Comparison of ENCODE assay signal across 8 cellular contexts in the genomic region with DNA sequence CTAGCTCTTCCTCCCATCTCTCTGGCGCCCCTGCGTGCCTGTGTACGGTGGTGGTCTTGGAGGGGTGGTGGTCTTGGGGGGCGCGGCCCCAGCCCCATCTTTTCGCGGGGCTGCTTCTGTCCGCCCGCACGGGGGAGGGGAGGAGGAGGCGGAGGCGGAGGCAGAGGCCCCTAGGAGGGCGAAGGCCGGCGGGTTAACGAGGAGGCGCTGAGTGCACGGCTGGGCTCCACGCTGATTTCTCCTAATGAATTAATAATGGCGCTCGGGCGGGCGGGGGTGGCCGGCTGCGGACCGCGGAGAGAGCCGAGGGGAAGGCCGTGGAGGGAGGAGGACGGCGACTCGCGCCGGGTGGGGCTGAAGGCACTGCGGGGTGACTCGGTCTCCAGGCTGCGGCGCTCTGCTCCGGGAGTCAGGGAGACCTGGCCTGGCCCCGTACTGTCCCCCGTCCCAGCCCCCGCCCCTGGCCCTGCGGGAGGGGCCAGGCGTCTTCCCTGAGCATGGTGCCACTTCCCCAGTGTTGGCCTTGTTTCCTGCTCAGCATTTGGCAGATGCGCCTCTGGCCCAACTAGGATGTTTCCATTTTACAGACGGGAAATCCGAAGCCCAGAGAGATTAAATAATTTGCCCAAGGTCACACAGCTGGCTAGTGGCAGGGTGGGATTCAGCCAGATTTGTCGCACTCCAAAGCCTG. TPM values are rescaled to one million over a fixed set of nuclear protein-coding genes. Genes with fewer than 3 reads are reported as not detected.
DNase-seq lines count a peak whose midpoint lies in the region; ATAC-seq, FAIRE-seq and TF ChIP-seq lines count a peak whose summit lies in the region.

No MANE protein-coding gene starts in this region.

- no peak overlapping the region for H3K4ac ChIP-seq in trophoblast cell (ENCODE audit: low read depth, low read length)

- H3K4me1 Mint-ChIP-seq in activated CD8-positive, alpha-beta T cell treated with anti-CD3 and anti-CD28 coated beads for 36 hours (ENCODE audit: low read depth): peaks cover 13% of the 10 kb centered on the region

- no peak overlapping the region for H3K27ac Mint-ChIP-seq in activated CD8-positive, alpha-beta T cell treated with anti-CD3 and anti-CD28 coated beads for 36 hours

- CTCF ChIA-PET in A549 (lab: Yijun Ruan, JAX): interaction anchor here (0.6 to 1.9 kb wide), 5 partner anchors 7 to 189 kb away, joined by 3 to 6 read pairs (median 4); no protein-coding TSS in a partner anchor
- CTCF ChIA-PET in activated CD8-positive, alpha-beta T cell treated with anti-CD3 and anti-CD28 coated beads for 36 hours (lab: Charles Lee): interaction anchor here (1.0 kb wide), 1 partner anchor 91 kb away, joined by 3 read pairs; no protein-coding TSS in a partner anchor

- no peak overlapping the region for H3K23ac ChIP-seq in trophoblast cell (ENCODE audit: low read length)

- peaks cover 25% of the 10 kb centered on the region for H3K27me3 Mint-ChIP-seq in activated CD8-positive, alpha-beta T cell treated with anti-CD3 and anti-CD28 coated beads for 36 hours

- H3K9me3 Mint-ChIP-seq in activated CD8-positive, alpha-beta T cell treated with anti-CD3 and anti-CD28 coated beads for 36 hours: no peaks in the 10 kb centered on the region

- no peak overlapping the region for H3K18ac ChIP-seq in trophoblast cell (ENCODE audit: low read length)

- H3K36me3 Mint-ChIP-seq in activated CD8-positive, alpha-beta T cell treated with anti-CD3 and anti-CD28 coated beads for 36 hours (ENCODE audit: low read depth): peaks cover 2% of the 10 kb centered on the region

- H3K79me1 ChIP-seq in trophoblast cell (ENCODE audit: low read length): no peaks in the 10 kb centered on the region

- peak overlapping the region; percentile 46 for H3K4me3 Mint-ChIP-seq in activated CD8-positive, alpha-beta T cell treated with anti-CD3 and anti-CD28 coated beads for 36 hours

- H3K36me3 ChIP-seq in heart left ventricle: no peaks in the 10 kb centered on the region
- no peaks in the 10 kb centered on the region for H3K36me3 ChIP-seq in trophoblast cell (ENCODE audit: control insufficient read depth in 1 of 2, insufficient read depth in 2 of 2, low read length in 2 of 2)

- 0 out of 2 replicates have a peak, but pooled peaks have one; percentile 15 for TF ChIP-seq POLR2A in A549 (IDR thresholded peaks at IDR 0.05; ENCODE audit: low read length)
- TF ChIP-seq POLR2A in heart left ventricle (IDR thresholded peaks at IDR 0.05): no peak

- H2BK12ac ChIP-seq in trophoblast cell (ENCODE audit: low read length): no peak overlapping the region

- H3K79me2 ChIP-seq in trophoblast cell (ENCODE audit: control insufficient read depth, insufficient read depth, low read length, poor library complexity): no peaks in the 10 kb centered on the region

- no peak overlapping the region for H2BK120ac ChIP-seq in trophoblast cell (ENCODE audit: insufficient read depth, low read length, poor library complexity)

- no peak for TF ChIP-seq EP300 in A549 (IDR thresholded peaks at IDR 0.05)

- H3K27ac ChIP-seq in A549 (peak overlapping the region; percentile 54 to 87), heart left ventricle (no peak overlapping the region), trophoblast cell (ENCODE audit: low read depth, low read length) (no peak overlapping the region)

- no peak for FAIRE-seq in A549 (lab: Jason Lieb, UNC)

- H3K4me2 ChIP-seq in A549 (peak overlapping the region; percentile 68), trophoblast cell (ENCODE audit: low read length) (peak overlapping the region; percentile 89)

- H2AK5ac ChIP-seq in trophoblast cell (ENCODE audit: low read length): no peak overlapping the region

- peak overlapping the region; percentile 61 for H2AFZ ChIP-seq in trophoblast cell (ENCODE audit: insufficient read depth, low read length, poor library complexity)

- TF ChIP-seq RAD21 in A549 (conservative IDR thresholded peaks at IDR 0.05 in 1 of 2, IDR thresholded peaks at IDR 0.05 in 1 of 2): no peak

- H2BK5ac ChIP-seq in trophoblast cell (ENCODE audit: low read depth, low read length, poor library complexity): no peak overlapping the region

- 55% methylated on average over 39 of the region's 48 CpGs for WGBS in A549 (ENCODE audit: missing lambda C conversion rate)
- WGBS in heart left ventricle, 4 donors: 1 to 8% (median 2%) methylated on average over 15 to 48 of the region's 48 CpGs
- WGBS in trophoblast cell (ENCODE audit: extremely low coverage, insufficient coverage, insufficient read length): no CpG with 5 or more reads among the region's 48 CpGs

- no peak overlapping the region for H4K91ac ChIP-seq in trophoblast cell (ENCODE audit: low read depth, low read length)

- H3K4me3 ChIP-seq in A549 (peak overlapping the region; percentile 44), heart left ventricle (peak overlapping the region; percentile 23 to 70 (median 58)), trophoblast cell (ENCODE audit: low read depth, low read length) (peak overlapping the region; percentile 70)

- H3K4me1 ChIP-seq in A549: peaks cover 9% of the 10 kb centered on the region; the same call in 1 of the 3 replicates
- peaks cover 0 to 19% (median 8%) of the 10 kb centered on the region in 12 donors for H3K4me1 ChIP-seq in heart left ventricle
- peaks cover 0 to 7% of the 10 kb centered on the region in 2 experiments for H3K4me1 ChIP-seq in trophoblast cell (ENCODE audit: control insufficient read depth in 1 of 2, insufficient read depth in 2 of 2, low read length in 2 of 2)

- H4K12ac ChIP-seq in trophoblast cell (ENCODE audit: low read depth, low read length): no peak overlapping the region

- TF ChIP-seq CTCF in A549 (IDR thresholded peaks at IDR 0.05): no peak
- 0 out of 3 replicates have a peak, but pooled peaks have one; percentile 3 for TF ChIP-seq CTCF in GM12872 (IDR thresholded peaks at IDR 0.05; ENCODE audit: insufficient read depth, low read depth, low read length)
- TF ChIP-seq CTCF in activated CD8-positive, alpha-beta T cell treated with anti-CD3 and anti-CD28 coated beads for 36 hours (IDR thresholded peaks at IDR 0.05): no peak
- TF ChIP-seq CTCF in heart left ventricle (IDR thresholded peaks at IDR 0.05): peak in 1 of 12 donors; percentile 8

- H4K8ac ChIP-seq in trophoblast cell (ENCODE audit: low read depth, low read length): no peak overlapping the region

- POLR2A ChIA-PET in A549 (lab: Yijun Ruan, JAX): no interaction called here
- POLR2A ChIA-PET in activated CD8-positive, alpha-beta T cell treated with anti-CD3 and anti-CD28 coated beads for 36 hours (lab: Charles Lee): interaction anchor here (0.6 kb wide), 2 partner anchors 300 to 328 kb away, joined by 3 to 4 read pairs; no protein-coding TSS in a partner anchor

- intact Hi-C loops in activated CD8-positive, alpha-beta T cell treated with anti-CD3 and anti-CD28 coated beads for 36 hours (cut with micrococcal nuclease): loop anchor here (10.0 kb wide), 1 partner anchor 286 kb away; no protein-coding TSS in a partner anchor
- intact Hi-C loops in heart left ventricle (cut with DNase I): no loop called here

- no peaks in the 10 kb centered on the region for H3K9me3 ChIP-seq in A549
- no peaks in the 10 kb centered on the region for H3K9me3 ChIP-seq in heart left ventricle
- no peaks in the 10 kb centered on the region for H3K9me3 ChIP-seq in trophoblast cell (ENCODE audit: insufficient read depth, low read depth, low read length)

- no peak overlapping the region for H3K14ac ChIP-seq in trophoblast cell (ENCODE audit: low read length)

- DNase-seq in A549 (ENCODE audit: low read depth in 1 of 2, low spot score in 1 of 2) (no peak), heart left ventricle (peak in 2 of 5 donors; percentile 31 to 71), trophoblast cell (peak in 1 of 2 donors; percentile 26), KG1 (lab: John Stamatoyannopoulos, UW) (no peak), T-helper 9 cell (no peak)
- DNase-seq in activated CD8-positive, alpha-beta T cell treated with anti-CD3 and anti-CD28 coated beads for 36 hours: no peak

- ATAC-seq in A549: peak; percentile 54 to 68; a peak in 5 of 6 replicates
- ATAC-seq in activated CD8-positive, alpha-beta T cell treated with anti-CD3 and anti-CD28 coated beads for 36 hours: peak; percentile 23
- peak; percentile 25 to 57 (median 42) for ATAC-seq in heart left ventricle
- ATAC-seq in HG02852 (IDR thresholded peaks at IDR 0.05; ENCODE audit: unreplicated experiment): no peak

- H3K27me3 ChIP-seq in heart left ventricle (peaks cover 0 to 19% (median 10%) of the 10 kb centered on the region in 9 donors), trophoblast cell (ENCODE audit: insufficient read depth, low read length) (peaks cover 12% of the 10 kb centered on the region)

- H3K9ac ChIP-seq in trophoblast cell (ENCODE audit: low read length): no peak overlapping the region

TF ChIP-seq in A549, 52 proteins besides CTCF, POLR2A, EP300 and RAD21:
- TF ChIP-seq, protein P1, sequence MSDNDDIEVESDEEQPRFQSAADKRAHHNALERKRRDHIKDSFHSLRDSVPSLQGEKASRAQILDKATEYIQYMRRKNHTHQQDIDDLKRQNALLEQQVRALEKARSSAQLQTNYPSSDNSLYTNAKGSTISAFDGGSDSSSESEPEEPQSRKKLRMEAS (IDR thresholded peaks at IDR 0.05): 0 out of 2 replicates have a peak, but pooled peaks have one; percentile 3
- TF ChIP-seq ATOH8 (CRISPR knock-in tag; IDR thresholded peaks at IDR 0.05; ENCODE audit: low read depth): no peak

RNA-seq across cellular contexts. Expression of gene GAREM2, which starts 6.0 kb away (rescaled TPM):
- polyA plus RNA-seq in A549 (2011; rRNA removed) (5.1 and 6.6 TPM in 2 replicates), A549 (2017; fragmentation: RNase III; extraction: RNeasy Plus Mini Kit Qiagen cat#74134 plus additional on column Dnase treatment) (4.5 to 5.9 TPM (median 5.6 TPM) in 3 replicates), heart left ventricle (under 1 TPM; 0.42 to 0.76 TPM)
- 5.6 and 8.6 TPM in 2 replicates for polyA plus RNA-seq in A549 (2012; cell fraction: cytosol; rRNA removed)
- 11.2 and 11.9 TPM in 2 replicates for polyA plus RNA-seq in A549 (2012; cell fraction: nucleus; rRNA removed)
- 10.2 and 10.4 TPM in 2 replicates for polyA minus RNA-seq in A549 (2011; rRNA and poly(A)+ RNA removed)
- total RNA-seq in activated CD8-positive, alpha-beta T cell treated with anti-CD3 and anti-CD28 coated beads for 36 hours: 1 to 10 TPM; 2.2 to 2.7 TPM
- total RNA-seq in heart left ventricle: 1 to 10 TPM in 4 of 9 donors, under 1 TPM in 5; 0.47 to 4.1 (median 0.83) TPM
- polyA plus RNA-seq in trophoblast cell (2013): 6.4 and 9.2 TPM in 2 replicates

Comparison
In these comparisons a context has a peak if more than half of its experiments do, and no peak if none do; other contexts are left out.
1. H3K27ac ChIP-seq: peak in A549 (2 of 2); none in heart left ventricle (0 of 12) and trophoblast cell (single experiment).
2. Peak in every context shown above with its lines, with median percentiles within 50 percentile points of each other: H3K4me3 ChIP-seq.